In the genomic region with DNA sequence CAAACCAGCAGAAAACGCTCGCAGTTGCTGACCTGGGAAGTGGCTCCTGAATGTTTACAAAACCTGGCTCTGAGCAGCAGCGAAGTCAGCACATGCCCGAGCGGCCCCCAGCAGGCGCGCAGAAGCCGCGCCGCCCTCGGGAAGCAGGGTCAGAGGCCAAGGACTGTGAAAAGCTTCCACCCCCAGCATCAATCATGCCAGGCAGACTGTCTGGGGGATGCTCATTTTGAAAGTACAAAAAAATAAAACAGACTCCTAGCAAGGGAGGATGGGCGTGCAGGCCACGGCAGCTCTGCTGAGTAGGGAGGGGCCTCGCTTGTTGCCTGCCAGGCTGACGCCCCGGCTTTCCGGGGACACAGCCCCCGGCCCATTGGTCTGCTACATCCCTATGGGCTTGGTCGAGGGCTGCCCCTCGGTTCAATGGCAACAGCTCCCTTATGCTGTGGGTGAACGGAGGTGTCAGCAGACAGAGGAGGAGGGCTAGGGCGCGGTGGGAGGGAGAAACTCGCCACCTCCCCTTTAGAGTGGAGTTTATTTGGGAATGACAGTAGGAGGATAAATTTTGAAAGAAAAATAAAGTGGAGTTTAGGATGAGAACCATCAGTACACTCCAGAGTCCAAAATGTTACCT, we compare ENCODE assay signal across 8 cellular contexts. TPM values are rescaled to one million over a fixed set of nuclear protein-coding genes. Genes with fewer than 3 reads are reported as not detected.
A peak's percentile ranks its signal among the peaks of the same experiment; 100 is the strongest.
DNase-seq lines count a peak whose midpoint lies in the region; ATAC-seq and TF ChIP-seq lines count a peak whose summit lies in the region.

No MANE protein-coding gene starts in this region.

- H3K9me3 Mint-ChIP-seq in activated B cell treated with CpG ODN at 0.5 μM for 24 hours = no peaks in the 10 kb centered on the region
- no peaks in the 10 kb centered on the region for H3K9me3 Mint-ChIP-seq in effector memory CD8-positive, alpha-beta T cell

- no peaks in the 10 kb centered on the region for H3K27me3 Mint-ChIP-seq in activated B cell treated with CpG ODN at 0.5 μM for 24 hours
- H3K27me3 Mint-ChIP-seq in effector memory CD8-positive, alpha-beta T cell = no peaks in the 10 kb centered on the region

- no peak for TF ChIP-seq POLR2A in spleen (IDR thresholded peaks at IDR 0.05)

- peak overlapping the region; percentile 78 for H3K4me3 Mint-ChIP-seq in activated B cell treated with CpG ODN at 0.5 μM for 24 hours
- peak overlapping the region; percentile 81 to 84 for H3K4me3 Mint-ChIP-seq in effector memory CD8-positive, alpha-beta T cell

- peak overlapping the region; percentile 56 for H3K27ac Mint-ChIP-seq in activated B cell treated with CpG ODN at 0.5 μM for 24 hours
- peak overlapping the region; percentile 96 to 97 for H3K27ac Mint-ChIP-seq in effector memory CD8-positive, alpha-beta T cell

- POLR2A ChIA-PET in activated B cell treated with CpG ODN at 0.5 μM for 24 hours (lab: Charles Lee) = interaction anchor here (1.7 kb wide), 1 partner anchor 37 kb away, joined by 6 read pairs; no protein-coding TSS in a partner anchor

- intact Hi-C loops in activated B cell treated with CpG ODN at 0.5 μM for 24 hours (cut with micrococcal nuclease) (no loop called here), spleen (cut with DNase I; ENCODE audit: low total_unique reads) (no loop called here)

- H3K36me3 ChIP-seq in HUES64 (ENCODE audit: insufficient read depth, low read length) (no peaks in the 10 kb centered on the region), spleen (peaks cover 0 to 52% (median 8%) of the 10 kb centered on the region in 6 donors)

- H3K4me3 ChIP-seq in HUES64 (ENCODE audit: low read length) (no peak overlapping the region), spleen (peak overlapping the region in 7 of 8 donors; percentile 3 to 64 (median 29))

- no peak for DNase-seq in activated B cell treated with CpG ODN at 0.5 μM for 24 hours
- peak in 1 of 3 experiments; percentile 32 for DNase-seq in effector memory CD8-positive, alpha-beta T cell
- DNase-seq in spleen = no peak
- DNase-seq in NCI-H345 (lab: John Stamatoyannopoulos, UW) = no peak
- DNase-seq in SKM-1 (lab: John Stamatoyannopoulos, UW; ENCODE audit: unreplicated experiment) = no peak
- no peak for DNase-seq in AG08395 (ENCODE audit: low spot score)

- peaks cover 26% of the 10 kb centered on the region for H3K4me1 ChIP-seq in HUES64 (ENCODE audit: insufficient read depth, low read length)
- peaks cover 20 to 63% (median 36%) of the 10 kb centered on the region in 6 donors for H3K4me1 ChIP-seq in spleen

- peak overlapping the region; percentile 45; the same call in 1 of the 2 replicates for H3K9ac ChIP-seq in HUES64 (ENCODE audit: low read depth, low read length)

- CTCF ChIA-PET in activated B cell treated with CpG ODN at 0.5 μM for 24 hours (lab: Charles Lee) = interaction anchor here (0.9 to 1.3 kb wide), 2 partner anchors 47 to 162 kb away, joined by 3 to 4 read pairs; no protein-coding TSS in a partner anchor

- peak overlapping the region; percentile 72 for H3K27ac ChIP-seq in HUES64 (ENCODE audit: low read depth, low read length)
- peak overlapping the region; percentile 27 to 89 (median 84) for H3K27ac ChIP-seq in spleen

- H3K27me3 ChIP-seq in HUES64 (ENCODE audit: insufficient read depth, low read length) (no peaks in the 10 kb centered on the region), spleen (replicated peaks in 1 of 7) (no peaks in the 10 kb centered on the region)

- ATAC-seq in activated B cell treated with CpG ODN at 0.5 μM for 24 hours (ENCODE audit: low read depth) (peak; percentile 12), GM21737 (IDR thresholded peaks at IDR 0.05; ENCODE audit: unreplicated experiment) (no peak)
- ATAC-seq in effector memory CD8-positive, alpha-beta T cell (replicated peaks) = peak; percentile 25

- WGBS in HUES64 = 70% methylated on average over 24 of the region's 24 CpGs
- WGBS in spleen, 5 donors = 20 to 35% (median 29%) methylated on average over 22 to 24 of the region's 24 CpGs

- TF ChIP-seq CTCF in activated B cell treated with CpG ODN at 0.5 μM for 24 hours (IDR thresholded peaks at IDR 0.05) (no peak), spleen (IDR thresholded peaks at IDR 0.05 in 8 of 11, conservative IDR thresholded peaks at IDR 0.05 in 3 of 11) (no peak)

- H3K4me1 Mint-ChIP-seq in activated B cell treated with CpG ODN at 0.5 μM for 24 hours = peaks cover 23% of the 10 kb centered on the region
- H3K4me1 Mint-ChIP-seq in effector memory CD8-positive, alpha-beta T cell (ENCODE audit: low read depth in 2 of 2) = peaks cover 18% of the 10 kb centered on the region in 2 donors

- H3K9me3 ChIP-seq in HUES64 (ENCODE audit: insufficient read depth, low read depth, low read length) (no peaks in the 10 kb centered on the region), spleen (no peaks in the 10 kb centered on the region)

- H3K36me3 Mint-ChIP-seq in activated B cell treated with CpG ODN at 0.5 μM for 24 hours (ENCODE audit: low read depth) = peaks cover 13% of the 10 kb centered on the region
- H3K36me3 Mint-ChIP-seq in effector memory CD8-positive, alpha-beta T cell (ENCODE audit: insufficient read depth) = peaks cover 3% of the 10 kb centered on the region

RNA-seq across cellular contexts. Expression of gene GNB1L, which starts 37.7 kb away (rescaled TPM):
- polyA plus RNA-seq in HUES64 (2013, experiment 1 of 2) = 9.5 TPM
- 11.0 TPM for polyA plus RNA-seq in HUES64 (2013, experiment 2 of 2)
- total RNA-seq in activated B cell treated with CpG ODN at 0.5 μM for 24 hours = 5.8 and 6.3 TPM in 2 replicates
- total RNA-seq in spleen = 1 to 10 TPM; 5.7 to 8.1 (median 7.9) TPM
- polyA plus RNA-seq in spleen = 10 to 100 TPM in 2 of 3 donors, 1 to 10 TPM in 1; 7.7 to 10.4 (median 10.1) TPM

RNA-seq across cellular contexts. Expression of gene RTL10, which starts 37.7 kb away (rescaled TPM):
- 9.9 TPM for polyA plus RNA-seq in HUES64 (2013, experiment 1 of 2)
- polyA plus RNA-seq in HUES64 (2013, experiment 2 of 2) = 9.8 TPM
- total RNA-seq in activated B cell treated with CpG ODN at 0.5 μM for 24 hours (9.1 and 12.1 TPM in 2 replicates), spleen (10 to 100 TPM; 17.0 to 22.9 (median 18.8) TPM)
- polyA plus RNA-seq in spleen = 10 to 100 TPM in 2 of 3 donors, 1 to 10 TPM in 1; 8.3 to 13.4 (median 10.8) TPM

RNA-seq across cellular contexts. Expression of gene COMT, which starts 49.2 kb away (rescaled TPM):
- polyA plus RNA-seq in HUES64 (2013, experiment 1 of 2) = 39.3 TPM
- polyA plus RNA-seq in HUES64 (2013, experiment 2 of 2) = 49.7 TPM
- total RNA-seq in activated B cell treated with CpG ODN at 0.5 μM for 24 hours (40.6 and 49.5 TPM in 2 replicates), spleen (100 to 1,000 TPM in 5 of 7 donors, 10 to 100 TPM in 2; 86.4 to 216 (median 116) TPM)
- polyA plus RNA-seq in spleen = 10 to 100 TPM; 63.5 to 98.0 (median 86.1) TPM

RNA-seq across cellular contexts. Expression of gene TXNRD2, which starts 49.3 kb away (rescaled TPM):
- 12.2 TPM for polyA plus RNA-seq in HUES64 (2013, experiment 1 of 2)
- polyA plus RNA-seq in HUES64 (2013, experiment 2 of 2) = 12.3 TPM
- total RNA-seq in activated B cell treated with CpG ODN at 0.5 μM for 24 hours = 24.4 and 31.2 TPM in 2 replicates
- total RNA-seq in spleen = 10 to 100 TPM; 21.6 to 44.8 (median 34.9) TPM
- polyA plus RNA-seq in spleen = 10 to 100 TPM; 23.3 to 45.9 (median 45.0) TPM
